ENCODE assay signal across 9 cellular contexts in the genomic region with DNA sequence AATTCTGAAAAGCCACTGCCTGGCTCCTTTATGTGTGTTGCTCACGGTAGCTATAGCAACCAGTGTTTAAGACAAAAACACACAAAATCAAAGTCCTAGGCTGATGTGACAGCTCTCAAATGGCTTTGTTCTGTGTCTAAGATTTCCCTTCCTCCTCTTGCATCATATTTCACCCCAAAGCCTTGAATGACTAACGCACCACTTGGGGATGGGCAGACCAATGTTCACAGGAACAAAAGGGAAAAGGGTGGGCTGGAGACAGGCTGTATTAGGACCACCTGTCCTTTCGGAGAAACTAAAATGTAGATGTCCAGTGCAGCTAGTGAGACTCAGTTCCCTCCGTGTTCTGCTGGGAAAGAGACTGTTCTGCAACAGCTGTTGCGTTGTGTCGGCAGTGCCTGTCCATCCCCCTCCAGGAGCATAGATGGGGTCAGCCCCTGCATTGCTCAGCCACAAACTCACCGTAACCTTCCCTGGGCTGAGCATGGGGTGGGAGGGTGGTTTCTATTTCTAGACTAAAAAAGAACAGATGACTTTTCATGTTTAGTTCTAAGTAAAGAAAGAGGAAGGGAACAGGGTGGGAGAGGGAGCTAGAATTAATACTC. TPM values are rescaled to one million over a fixed set of nuclear protein-coding genes. Genes with fewer than 3 reads are reported as not detected.
DNase-seq lines count a peak whose midpoint lies in the region; ATAC-seq and TF ChIP-seq lines count a peak whose summit lies in the region.
"Had no signal": no experiment of that assay in that cellular context is flagged by ENCODE, and none has a peak within 500 bp of the region (broad histone marks: within the 10 kb centered on the region; RNA-seq: fewer than 3 reads in every experiment).

No MANE protein-coding gene starts in this region.

- no peaks in the 10 kb centered on the region for H3K36me3 ChIP-seq in lower lobe of right lung

- peaks cover 0 to 11% (median 6%) of the 10 kb centered on the region in 5 experiments for H3K9me3 Mint-ChIP-seq in brain

- H3K27ac ChIP-seq in lower lobe of right lung, result peak overlapping the region; percentile 26
- H3K27ac ChIP-seq: 22Rv1 had no signal

- no peaks in the 10 kb centered on the region for H3K27me3 ChIP-seq in lower lobe of right lung (ENCODE audit: low read depth)

- peaks cover 4% of the 10 kb centered on the region for H3K4me1 ChIP-seq in lower lobe of right lung

- H3K9me3 ChIP-seq in lower lobe of right lung, result no peaks in the 10 kb centered on the region

- no peak overlapping the region for H3K4me3 ChIP-seq in lower lobe of right lung

- TF ChIP-seq CTCF in brain (conservative IDR thresholded peaks at IDR 0.05), result no peak
- TF ChIP-seq CTCF in lower lobe of right lung (IDR thresholded peaks at IDR 0.05), result no peak

- ATAC-seq in lower lobe of right lung (peak; percentile 78 to 84), GM18520 (IDR thresholded peaks at IDR 0.05; ENCODE audit: unreplicated experiment) (no peak), GM21367 (IDR thresholded peaks at IDR 0.05; ENCODE audit: unreplicated experiment) (no peak), GM19455 (IDR thresholded peaks at IDR 0.05; ENCODE audit: unreplicated experiment) (no peak)

- peaks cover 45% of the 10 kb centered on the region for H3K4me1 Mint-ChIP-seq in brain

- DNase-seq in DMS53 (lab: John Stamatoyannopoulos, UW), result peak; percentile 45
- DNase-seq in DMS53 treated with DMSO at 0.1 percent for 48 hours (lab: John Stamatoyannopoulos, UW; ENCODE audit: unreplicated experiment), result no peak
- peak; percentile 26 for DNase-seq in HT-29 (ENCODE audit: low spot score)
- no peak for DNase-seq in lower lobe of right lung

- intact Hi-C loops in lower lobe of right lung (cut with DNase I), result no loop called here

- peaks cover 3% of the 10 kb centered on the region for H3K27me3 Mint-ChIP-seq in brain

- H3K4me3 Mint-ChIP-seq in brain, result peak overlapping the region; percentile 15 to 75 (median 62)

- H3K36me3 Mint-ChIP-seq in brain, result no peaks in the 10 kb centered on the region

- H3K27ac Mint-ChIP-seq in brain, result peak overlapping the region; percentile 39 to 98 (median 78)

RNA-seq across cellular contexts. Expression of a gene that starts 26.8 kb away (rescaled TPM):
- 2.6 and 8.5 TPM in 2 replicates for total RNA-seq in HT-29 (2014; rRNA removed; shearing (Covaris generic))
- polyA plus RNA-seq in brain (ENCODE audit: insufficient read depth, low read depth, low replicate concordance), result 15.6 TPM
- total RNA-seq in lower lobe of right lung, result 46.7 TPM

Comparison
In these comparisons a context has a peak if more than half of its experiments do, and no peak if none do; other contexts are left out.
1. DNase-seq: peak in DMS53 (single experiment) and HT-29 (single experiment); none in DMS53 treated with DMSO at 0.1 percent for 48 hours (single experiment) and lower lobe of right lung (single experiment).
2. ATAC-seq: peak in lower lobe of right lung (2 of 2); none in GM18520 (single experiment), GM21367 (single experiment) and GM19455 (single experiment).